9 cellular contexts compared by ENCODE assay signal in genomic region chr6:35451354-35452185, GRCh38. TPM values are rescaled to one million over a fixed set of nuclear protein-coding genes. Genes with fewer than 3 reads are reported as not detected.
A peak's percentile ranks its signal among the peaks of the same experiment; 100 is the strongest.
DNase-seq lines count a peak whose midpoint lies in the region; ATAC-seq, FAIRE-seq and TF ChIP-seq lines count a peak whose summit lies in the region.
"Had no signal": no experiment of that assay in that cellular context is flagged by ENCODE, and none has a peak within 500 bp of the region (broad histone marks: within the 10 kb centered on the region; RNA-seq: fewer than 3 reads in every experiment).

No MANE protein-coding gene starts in this region.

- no peak for FAIRE-seq in D721Med (lab: Jason Lieb, UNC)
- FAIRE-seq: small intestine had no signal

- H3K4me1 Mint-ChIP-seq in CD14-positive monocyte (peaks cover 38% of the 10 kb centered on the region), IgD-negative memory B cell (peaks cover 21 to 24% (median 21%) of the 10 kb centered on the region in 3 donors)

- H3K9me3 Mint-ChIP-seq in CD14-positive monocyte (peaks cover 0 to 2% (median 0%) of the 10 kb centered on the region in 7 donors), IgD-negative memory B cell (no peaks in the 10 kb centered on the region)

- H4K20me1 ChIP-seq in neural cell (ENCODE audit: insufficient read depth) = no peaks in the 10 kb centered on the region

- H3K4me2 ChIP-seq in neural cell (ENCODE audit: low read length) = peak overlapping the region; percentile 5

- no peak for TF ChIP-seq POLR2A in GM18505 (IDR thresholded peaks at IDR 0.05; ENCODE audit: borderline replicate concordance, extremely low read depth, insufficient read depth, insufficient read length)

- peak overlapping the region; percentile 27 for H2AFZ ChIP-seq in neural cell (ENCODE audit: low read depth, low read length)

- TF ChIP-seq CTCF in CD14-positive monocyte (IDR thresholded peaks at IDR 0.05) (no peak), choroid plexus epithelial cell (conservative IDR thresholded peaks at IDR 0.05; ENCODE audit: low read depth, low read length) (no peak), neural cell (IDR thresholded peaks at IDR 0.05; ENCODE audit: poor library complexity, severe bottlenecking) (no peak), D721Med (IDR thresholded peaks at IDR 0.05; ENCODE audit: insufficient read depth, missing control alignments) (no peak)

- H3K27me3 Mint-ChIP-seq in CD14-positive monocyte (ENCODE audit: low read depth in 3 of 3) = peaks cover 12 to 26% (median 20%) of the 10 kb centered on the region in 3 donors
- H3K27me3 Mint-ChIP-seq in IgD-negative memory B cell = no peaks in the 10 kb centered on the region

- ATAC-seq in GM18505 (IDR thresholded peaks at IDR 0.05; ENCODE audit: unreplicated experiment) = no peak
- no peak for ATAC-seq in GM18519 (IDR thresholded peaks at IDR 0.05; ENCODE audit: low FRiP score, unreplicated experiment)
- no peak for ATAC-seq in HG03571 (IDR thresholded peaks at IDR 0.05; ENCODE audit: unreplicated experiment)

- no peaks in the 10 kb centered on the region for H3K27me3 ChIP-seq in neural cell (ENCODE audit: insufficient read depth, low read depth, low read length)

- H3F3A ChIP-seq in neural cell (ENCODE audit: insufficient read depth, low read length, poor library complexity, severe bottlenecking) = no peaks in the 10 kb centered on the region

- no peak for TF ChIP-seq EP300 in neural cell (conservative IDR thresholded peaks at IDR 0.05; ENCODE audit: poor library complexity, severe bottlenecking)

- peak overlapping the region; percentile 61 for H3K9ac ChIP-seq in neural cell (ENCODE audit: low read length)

- H3K9me3 ChIP-seq in neural cell (ENCODE audit: low read length) = no peaks in the 10 kb centered on the region

- H3K4me3 ChIP-seq in choroid plexus epithelial cell (ENCODE audit: low read depth, low read length) = peak overlapping the region; percentile 73
- peak overlapping the region; percentile 81 for H3K4me3 ChIP-seq in neural cell (ENCODE audit: low read length)

- no peaks in the 10 kb centered on the region for H3K79me2 ChIP-seq in neural cell (replicated peaks; ENCODE audit: insufficient read depth, low read length)

- DNase-seq in CD14-positive monocyte (ENCODE audit: low spot score) (no peak), choroid plexus epithelial cell (ENCODE audit: low read depth) (no peak), D721Med (ENCODE audit: insufficient read length, low spot score) (no peak)

- H3K27ac Mint-ChIP-seq in CD14-positive monocyte (peak overlapping the region in 4 of 7 donors; percentile 56 to 82 (median 71)), IgD-negative memory B cell (peak overlapping the region in 2 of 3 donors; percentile 4)

- H3K36me3 Mint-ChIP-seq in CD14-positive monocyte = peaks cover 13 to 14% of the 10 kb centered on the region in 2 donors
- peaks cover 3% of the 10 kb centered on the region for H3K36me3 Mint-ChIP-seq in IgD-negative memory B cell

- no peaks in the 10 kb centered on the region for H3K36me3 ChIP-seq in neural cell (ENCODE audit: insufficient read depth, low read length)

- H3K4me3 Mint-ChIP-seq in CD14-positive monocyte (peak overlapping the region; percentile 82 to 86), IgD-negative memory B cell (peak overlapping the region; percentile 85 to 93 (median 90))

- no peaks in the 10 kb centered on the region for H3K9me2 ChIP-seq in neural cell (ENCODE audit: insufficient read depth, low read length)

- TF ChIP-seq RAD21 in neural cell (conservative IDR thresholded peaks at IDR 0.05) = no peak

- intact Hi-C loops in CD14-positive monocyte (cut with micrococcal nuclease) = loop anchor here in 1 of 2 donors (1.0 kb wide), 1 partner anchor 109 kb away; the partner anchor contains the start of gene PPARD

- H3K27ac ChIP-seq in neural cell (ENCODE audit: low read length) = no peak overlapping the region

TF ChIP-seq in neural cell, 6 proteins besides CTCF, POLR2A, EP300 and RAD21:
- TF ChIP-seq SMC3 (conservative IDR thresholded peaks at IDR 0.05; ENCODE audit: poor library complexity) = no peak
- no peak for TF ChIP-seq MXI1 (conservative IDR thresholded peaks at IDR 0.05; ENCODE audit: poor library complexity, severe bottlenecking)
- TF ChIP-seq REST (IDR thresholded peaks at IDR 0.05; ENCODE audit: borderline replicate concordance) = no peak
- TF ChIP-seq TAF1 (IDR thresholded peaks at IDR 0.05; ENCODE audit: low read depth) = no peak
- TF ChIP-seq EZH2 (IDR thresholded peaks at IDR 0.05; ENCODE audit: borderline replicate concordance, insufficient read depth, low read length, poor library complexity, severe bottlenecking) = no peak
- TF ChIP-seq POLR2AphosphoS5 (IDR thresholded peaks at IDR 0.05) = no peak

RNA-seq across cellular contexts. Expression of gene FANCE, which starts 0.6 kb away (rescaled TPM):
- polyA plus RNA-seq in CD14-positive monocyte (1 to 10 TPM; 1.8 to 3.0 TPM), IgD-negative memory B cell (5.8 TPM), neural cell (7.1 and 10.2 TPM in 2 replicates)
- polyA minus RNA-seq in neural cell = 6.8 and 7.3 TPM in 2 replicates

RNA-seq across cellular contexts. Expression of gene RPL10A, which starts 16.6 kb away (rescaled TPM):
- polyA plus RNA-seq in CD14-positive monocyte = 100 to 1,000 TPM; 345 to 421 TPM
- 1,088 TPM for polyA plus RNA-seq in IgD-negative memory B cell
- 997 and 1,049 TPM in 2 replicates for polyA plus RNA-seq in neural cell
- polyA minus RNA-seq in neural cell = 408 and 429 TPM in 2 replicates

RNA-seq across cellular contexts. Expression of gene TEAD3, which starts 45.3 kb away (rescaled TPM):
- polyA plus RNA-seq in CD14-positive monocyte (not detected), IgD-negative memory B cell (not detected), neural cell (0.10 and 0.42 TPM in 2 replicates)
- polyA minus RNA-seq in neural cell = 0.23 TPM in 1 of 2 replicates, not detected in the other
